In the genomic region with DNA sequence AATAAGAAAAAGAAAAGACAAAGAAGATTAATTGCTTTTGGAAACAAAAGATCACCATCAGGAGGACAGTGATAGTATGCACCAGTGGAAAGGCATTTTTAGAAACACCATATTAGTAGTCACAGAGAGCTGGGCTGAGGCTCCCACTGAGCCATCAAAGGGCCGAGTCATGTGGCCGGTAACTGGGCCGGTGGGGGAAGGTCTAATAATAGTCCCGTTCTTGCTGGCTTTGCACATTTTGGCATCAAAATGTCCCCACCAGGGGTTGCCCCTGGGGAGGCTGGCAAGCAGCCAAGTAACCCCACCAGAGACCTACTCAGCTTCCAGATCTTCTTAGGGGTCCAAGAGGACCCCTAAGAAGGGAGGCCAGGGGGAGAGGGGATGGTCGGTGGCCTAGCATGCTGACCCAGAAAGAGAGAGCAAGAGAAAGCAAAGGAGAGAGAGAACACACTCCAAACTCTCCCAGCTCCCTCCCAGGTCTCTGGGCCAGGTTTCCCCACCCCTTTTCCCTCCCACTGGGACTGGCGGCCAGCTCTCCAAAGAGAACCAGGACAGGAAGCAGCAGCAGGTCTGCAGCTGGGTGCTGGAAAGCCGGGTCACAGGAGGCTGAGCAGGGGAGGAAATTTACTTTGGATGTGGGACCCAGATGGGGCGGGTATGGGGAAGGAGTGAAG, we compare ENCODE assay signal across 10 cellular contexts.
A peak's percentile ranks its signal among the peaks of the same experiment; 100 is the strongest.
DNase-seq lines count a peak whose midpoint lies in the region; ATAC-seq, FAIRE-seq and TF ChIP-seq lines count a peak whose summit lies in the region.
"Had no signal": no experiment of that assay in that cellular context is flagged by ENCODE, and none has a peak within 500 bp of the region (broad histone marks: within the 10 kb centered on the region; RNA-seq: fewer than 3 reads in every experiment).

No MANE protein-coding gene starts in this region.

- peaks cover 13% of the 10 kb centered on the region for H3K9me3 Mint-ChIP-seq in Caco-2 (ENCODE audit: unreplicated experiment)
- H3K9me3 Mint-ChIP-seq in stimulated activated effector memory CD8-positive, alpha-beta T cell treated with anti-CD3 and anti-CD28 coated beads, Interleukin-12 subunit alpha, Interleukin-12 subunit beta, amount 100 ng/mL, for 72 hours, result peaks cover 7% of the 10 kb centered on the region

- POLR2A ChIA-PET in endothelial cell of umbilical vein (lab: Charles Lee), result no interaction called here
- POLR2A ChIA-PET in Caco-2 (lab: Charles Lee), result no interaction called here

- H3K27ac ChIP-seq in endothelial cell of umbilical vein (ENCODE audit: insufficient read depth, low read depth, low read length), result no peak overlapping the region

- no peaks in the 10 kb centered on the region for H3K9me1 ChIP-seq in endothelial cell of umbilical vein (replicated peaks; ENCODE audit: control insufficient read depth, extremely low read depth, insufficient read depth, low read length)

- no peak overlapping the region for H3K4me3 Mint-ChIP-seq in Caco-2 (ENCODE audit: unreplicated experiment)
- no peak overlapping the region for H3K4me3 Mint-ChIP-seq in stimulated activated effector memory CD8-positive, alpha-beta T cell treated with anti-CD3 and anti-CD28 coated beads, Interleukin-12 subunit alpha, Interleukin-12 subunit beta, amount 100 ng/mL, for 72 hours

- ATAC-seq in Right ventricle myocardium inferior (peak; percentile 79), mucosa of descending colon (peak; percentile 40), HG03039 (IDR thresholded peaks at IDR 0.05; ENCODE audit: unreplicated experiment) (no peak)
- no peak for ATAC-seq in stimulated activated effector memory CD8-positive, alpha-beta T cell treated with anti-CD3 and anti-CD28 coated beads, Interleukin-12 subunit alpha, Interleukin-12 subunit beta, amount 100 ng/mL, for 72 hours

- H3K36me3 ChIP-seq in endothelial cell of umbilical vein (ENCODE audit: control insufficient read depth in 2 of 2, extremely low read depth in 1 of 2, insufficient read depth in 2 of 2, low read length in 2 of 2) (no peaks in the 10 kb centered on the region), mucosa of descending colon (ENCODE audit: low read depth) (no peaks in the 10 kb centered on the region), Caco-2 (ENCODE audit: control insufficient read depth, insufficient read depth, low read length) (no peaks in the 10 kb centered on the region)

- peaks cover 11% of the 10 kb centered on the region for H3K4me1 Mint-ChIP-seq in Caco-2 (ENCODE audit: low read depth, unreplicated experiment)
- no peaks in the 10 kb centered on the region for H3K4me1 Mint-ChIP-seq in stimulated activated effector memory CD8-positive, alpha-beta T cell treated with anti-CD3 and anti-CD28 coated beads, Interleukin-12 subunit alpha, Interleukin-12 subunit beta, amount 100 ng/mL, for 72 hours

- H3K4me3 ChIP-seq in endothelial cell of umbilical vein (replicated peaks in 1 of 3; ENCODE audit: insufficient read depth in 1 of 3, low read depth in 1 of 3, low read length in 3 of 3) (no peak overlapping the region), mucosa of descending colon (no peak overlapping the region), Caco-2 (ENCODE audit: low read depth, low read length) (no peak overlapping the region)

- no peak for TF ChIP-seq POLR2A in endothelial cell of umbilical vein (IDR thresholded peaks at IDR 0.05; ENCODE audit: low read depth, low read length)

- H3K27ac Mint-ChIP-seq in Caco-2 (ENCODE audit: unreplicated experiment), result no peak overlapping the region
- H3K27ac Mint-ChIP-seq in stimulated activated effector memory CD8-positive, alpha-beta T cell treated with anti-CD3 and anti-CD28 coated beads, Interleukin-12 subunit alpha, Interleukin-12 subunit beta, amount 100 ng/mL, for 72 hours, result no peak overlapping the region

- H3K4me1 ChIP-seq in endothelial cell of umbilical vein (ENCODE audit: control insufficient read depth, extremely low read depth, insufficient read depth, low read length), result no peaks in the 10 kb centered on the region
- no peaks in the 10 kb centered on the region for H3K4me1 ChIP-seq in mucosa of descending colon (ENCODE audit: low read depth)
- H3K4me1 ChIP-seq in Caco-2, result no peaks in the 10 kb centered on the region; the same call in 1 of the 2 replicates

- BruUV-seq in endothelial cell of umbilical vein (replicated peaks; lab: Mats Ljungman, UMichigan) (no TSS peak), Caco-2 (replicated peaks; lab: Mats Ljungman, UMichigan) (no TSS peak)

- H3K4me2 ChIP-seq in endothelial cell of umbilical vein (ENCODE audit: insufficient read depth, low read length), result no peak overlapping the region

- H3K9me3 ChIP-seq in endothelial cell of umbilical vein (replicated peaks; ENCODE audit: control insufficient read depth, insufficient read depth, low read length) (no peaks in the 10 kb centered on the region), mucosa of descending colon (no peaks in the 10 kb centered on the region), Caco-2 (no peaks in the 10 kb centered on the region)

- H3K27me3 ChIP-seq in endothelial cell of umbilical vein (ENCODE audit: control insufficient read depth in 2 of 2, insufficient read depth in 2 of 2, low read length in 2 of 2), result no peaks in the 10 kb centered on the region
- no peaks in the 10 kb centered on the region for H3K27me3 ChIP-seq in Caco-2 (replicated peaks; ENCODE audit: control insufficient read depth, insufficient read depth, low read length)

- no peak overlapping the region for H3K9ac ChIP-seq in endothelial cell of umbilical vein (replicated peaks; ENCODE audit: extremely low read depth, insufficient read depth, low read length)

- dilution Hi-C loops in endothelial cell of umbilical vein (cut with MboI; ENCODE audit: extremely low pct_ligation_motif_present, low sequenced_read_pairs), result no loop called here

- FAIRE-seq in endothelial cell of umbilical vein (lab: Jason Lieb, UNC), result no peak

- H2AFZ ChIP-seq in endothelial cell of umbilical vein (ENCODE audit: low read depth, low read length), result no peak overlapping the region

- H3K36me3 Mint-ChIP-seq in Caco-2 (ENCODE audit: insufficient read depth, unreplicated experiment), result peaks cover 5% of the 10 kb centered on the region
- H3K36me3 Mint-ChIP-seq in stimulated activated effector memory CD8-positive, alpha-beta T cell treated with anti-CD3 and anti-CD28 coated beads, Interleukin-12 subunit alpha, Interleukin-12 subunit beta, amount 100 ng/mL, for 72 hours, result no peaks in the 10 kb centered on the region

- TF ChIP-seq CTCF in endothelial cell of umbilical vein (IDR thresholded peaks at IDR 0.05; ENCODE audit: extremely low read depth in 1 of 2, insufficient read depth in 1 of 2, low read depth in 1 of 2, low read length in 2 of 2) (no peak), mucosa of descending colon (IDR thresholded peaks at IDR 0.05) (no peak), Caco-2 (IDR thresholded peaks at IDR 0.05; ENCODE audit: insufficient read depth in 1 of 2, low read depth in 1 of 2, low read length in 1 of 2, severe bottlenecking in 1 of 2, unreplicated experiment in 1 of 2) (no peak)

- no peak for DNase-seq in Right ventricle myocardium inferior (ENCODE audit: missing footprints)
- no peak for DNase-seq in cardiac septum (ENCODE audit: low spot score)
- peak; percentile 65 for DNase-seq in endothelial cell of umbilical vein (ENCODE audit: low read depth, low spot score)
- peak in 2 of 3 donors; percentile 26 to 42 for DNase-seq in mucosa of descending colon
- no peak for DNase-seq in Caco-2
- DNase-seq in EL, result no peak
- no peak for DNase-seq in stimulated activated effector memory CD8-positive, alpha-beta T cell treated with anti-CD3 and anti-CD28 coated beads, Interleukin-12 subunit alpha, Interleukin-12 subunit beta, amount 100 ng/mL, for 72 hours (ENCODE audit: low spot score in 2 of 2)
- DNase-seq: KBM-7; stimulated activated CD4-positive, alpha-beta T cell treated with anti-CD3 and anti-CD28 coated beads, Interleukin-2, amount 100 ng/mL, for 48 hours had no signal

- no peaks in the 10 kb centered on the region for H4K20me1 ChIP-seq in endothelial cell of umbilical vein (replicated peaks; ENCODE audit: control insufficient read depth, extremely low read depth, insufficient read depth, low read length)

- H3K79me2 ChIP-seq in endothelial cell of umbilical vein (ENCODE audit: control insufficient read depth, insufficient read depth, low read length), result no peaks in the 10 kb centered on the region

- H3K27me3 Mint-ChIP-seq in Caco-2 (ENCODE audit: insufficient read depth, unreplicated experiment), result no peaks in the 10 kb centered on the region

- CTCF ChIA-PET in endothelial cell of umbilical vein (lab: Charles Lee), result no interaction called here
- CTCF ChIA-PET in Caco-2 (lab: Charles Lee), result interaction anchor here (0.5 kb wide), 1 partner anchor 184 kb away, joined by 5 read pairs; no protein-coding TSS in a partner anchor

- intact Hi-C loops in Right ventricle myocardium inferior (cut with DNase I) (no loop called here), cardiac septum (cut with DNase I) (no loop called here), endothelial cell of umbilical vein (cut with micrococcal nuclease) (no loop called here), mucosa of descending colon (cut with DNase I, micrococcal nuclease) (no loop called here), Caco-2 (cut with micrococcal nuclease; ENCODE audit: unreplicated experiment) (no loop called here)

TF ChIP-seq in endothelial cell of umbilical vein, 7 proteins besides CTCF, POLR2A, EP300 and RAD21:
- TF ChIP-seq GATA2 (IDR thresholded peaks at IDR 0.05; ENCODE audit: insufficient read depth, insufficient read length, low read depth, low read length), result no peak
- TF ChIP-seq JUN (IDR thresholded peaks at IDR 0.05; ENCODE audit: borderline replicate concordance, insufficient read depth, insufficient read length, low read depth), result no peak
- TF ChIP-seq POLR2AphosphoS5 (IDR thresholded peaks at IDR 0.05; ENCODE audit: insufficient read depth, low read depth, low read length), result no peak
- no peak for TF ChIP-seq MYC (IDR thresholded peaks at IDR 0.05; ENCODE audit: low read depth, low read length)
- TF ChIP-seq FOS (IDR thresholded peaks at IDR 0.05; ENCODE audit: borderline replicate concordance, insufficient read depth, low read length), result no peak
- TF ChIP-seq EZH2 (IDR thresholded peaks at IDR 0.05; ENCODE audit: borderline replicate concordance, low read depth, low read length, severe bottlenecking), result no peak
- TF ChIP-seq, protein P1, sequence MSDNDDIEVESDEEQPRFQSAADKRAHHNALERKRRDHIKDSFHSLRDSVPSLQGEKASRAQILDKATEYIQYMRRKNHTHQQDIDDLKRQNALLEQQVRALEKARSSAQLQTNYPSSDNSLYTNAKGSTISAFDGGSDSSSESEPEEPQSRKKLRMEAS (IDR thresholded peaks at IDR 0.05; ENCODE audit: insufficient read depth, insufficient read length), result no peak

Comparison
In these comparisons a context has a peak if more than half of its experiments do, and no peak if none do; other contexts are left out.
1. ATAC-seq: peak in Right ventricle myocardium inferior (single experiment) and mucosa of descending colon (single experiment); none in HG03039 (single experiment) and stimulated activated effector memory CD8-positive, alpha-beta T cell treated with anti-CD3 and anti-CD28 coated beads, Interleukin-12 subunit alpha, Interleukin-12 subunit beta, amount 100 ng/mL, for 72 hours (single experiment).
2. DNase-seq: peak in endothelial cell of umbilical vein (single experiment) and mucosa of descending colon (2 of 3); none in Right ventricle myocardium inferior (single experiment), cardiac septum (single experiment), Caco-2 (0 of 2), EL (single experiment) and stimulated activated effector memory CD8-positive, alpha-beta T cell treated with anti-CD3 and anti-CD28 coated beads, Interleukin-12 subunit alpha, Interleukin-12 subunit beta, amount 100 ng/mL, for 72 hours (0 of 2).